ENCODE assay signal across 8 cellular contexts in genomic region chr9:33817327-33818166, GRCh38. TPM values are rescaled to one million over a fixed set of nuclear protein-coding genes. Genes with fewer than 3 reads are reported as not detected.
DNase-seq lines count a peak whose midpoint lies in the region; ATAC-seq and TF ChIP-seq lines count a peak whose summit lies in the region.

No MANE protein-coding gene starts in this region.

- H3K4me3 Mint-ChIP-seq in Calu3 (ENCODE audit: low read depth, unreplicated experiment): peak overlapping the region; percentile 93

- H3K4me1 Mint-ChIP-seq in Calu3 (ENCODE audit: low read depth, unreplicated experiment): peaks cover 39% of the 10 kb centered on the region

- H3K27me3 ChIP-seq in left ventricle myocardium inferior (ENCODE audit: low read depth) (no peaks in the 10 kb centered on the region), psoas muscle (ENCODE audit: insufficient read depth in 3 of 3, low read length in 2 of 3) (no peaks in the 10 kb centered on the region)

- H3K9me3 Mint-ChIP-seq in Calu3 (ENCODE audit: low read depth, unreplicated experiment): no peaks in the 10 kb centered on the region

- DNase-seq in Calu3 (peak; percentile 60), HT1080 (ENCODE audit: low read depth) (peak; percentile 79), SW 1271 (lab: John Stamatoyannopoulos, UW) (peak; percentile 21 to 43), amniotic epithelial cell (ENCODE audit: low read depth) (peak; percentile 74), left ventricle myocardium inferior (peak; percentile 60), psoas muscle (peak; percentile 59 to 83)

- BruUV-seq in Calu3 (replicated peaks; lab: Mats Ljungman, UMichigan): no TSS peak

- intact Hi-C loops in Calu3 (cut with micrococcal nuclease; ENCODE audit: unreplicated experiment) (loop anchor here (2.0 kb wide), 1 partner anchor 33 kb away; no protein-coding TSS in a partner anchor), left ventricle myocardium inferior (cut with micrococcal nuclease) (no loop called here), psoas muscle (cut with DNase I) (loop anchor here in 1 of 2 donors (10.0 kb wide), 1 partner anchor 257 kb away; no protein-coding TSS in a partner anchor)

- ATAC-seq in GM19452 (IDR thresholded peaks at IDR 0.05; ENCODE audit: unreplicated experiment) (peak; percentile 26), psoas muscle (peak; percentile 32 to 46 (median 37)), GM18519 (IDR thresholded peaks at IDR 0.05; ENCODE audit: low FRiP score, unreplicated experiment) (no peak)

- CTCF ChIA-PET in Calu3 (lab: Charles Lee): interaction anchor here (0.6 to 1.0 kb wide), 2 partner anchors 66 to 195 kb away, joined by 3 to 7 read pairs; no protein-coding TSS in a partner anchor

- H3K27ac Mint-ChIP-seq in Calu3 (ENCODE audit: unreplicated experiment): no peak overlapping the region

- H3K36me3 ChIP-seq in left ventricle myocardium inferior: no peaks in the 10 kb centered on the region
- no peaks in the 10 kb centered on the region for H3K36me3 ChIP-seq in psoas muscle (ENCODE audit: insufficient read depth in 1 of 2, low read depth in 1 of 2)

- TF ChIP-seq CTCF in Calu3 (IDR thresholded peaks at IDR 0.05; ENCODE audit: unreplicated experiment) (no peak), left ventricle myocardium inferior (IDR thresholded peaks at IDR 0.05; ENCODE audit: borderline replicate concordance) (peak; percentile 45), psoas muscle (IDR thresholded peaks at IDR 0.05) (peak; percentile 8)

- H3K4me3 ChIP-seq in left ventricle myocardium inferior (peak overlapping the region; percentile 92), psoas muscle (peak overlapping the region; percentile 93)

- no peaks in the 10 kb centered on the region for H3K27me3 Mint-ChIP-seq in Calu3 (ENCODE audit: unreplicated experiment)

- H3K9me3 ChIP-seq in left ventricle myocardium inferior (replicated peaks): no peaks in the 10 kb centered on the region
- H3K9me3 ChIP-seq in psoas muscle: no peaks in the 10 kb centered on the region

- peaks cover 33% of the 10 kb centered on the region for H3K36me3 Mint-ChIP-seq in Calu3 (ENCODE audit: insufficient read depth, unreplicated experiment)

- H3K4me1 ChIP-seq in left ventricle myocardium inferior (peaks cover 86% of the 10 kb centered on the region), psoas muscle (peaks cover 49% of the 10 kb centered on the region)

- WGBS in psoas muscle, 3 donors: 0 to 2% (median 0%) methylated on average over 23 to 80 of the region's 81 CpGs

- H3K27ac ChIP-seq in left ventricle myocardium inferior (replicated peaks) (peak overlapping the region; percentile 99), psoas muscle (peak overlapping the region; percentile 98)

RNA-seq across cellular contexts. Expression of gene UBE2R2, which starts 0.6 kb away (rescaled TPM):
- total RNA-seq in Calu3 (2022): 24.5 and 26.2 TPM in 2 replicates
- 15.9 and 25.7 TPM in 2 replicates for total RNA-seq in HT1080 (2014; rRNA removed; shearing (Covaris generic))
- polyA plus RNA-seq in HT1080 (2015; cell fraction: cytosol; rRNA removed): 45.2 and 53.2 TPM in 2 replicates
- 28.4 and 29.9 TPM in 2 replicates for polyA plus RNA-seq in HT1080 (2015; cell fraction: nucleus; rRNA removed)
- 40.6 TPM for total RNA-seq in left ventricle myocardium inferior
- total RNA-seq in psoas muscle: 10 to 100 TPM; 48.0 to 62.9 (median 52.2) TPM
- 10 to 100 TPM; 20.3 to 52.3 (median 37.5) TPM for polyA plus RNA-seq in psoas muscle

RNA-seq across cellular contexts. Expression of gene PRSS3, which starts 22.2 kb away (rescaled TPM):
- total RNA-seq in Calu3 (2022) (19.0 and 29.5 TPM in 2 replicates), left ventricle myocardium inferior (not detected), psoas muscle (under 1 TPM in 1 of 4 donors, not detected in 3; 0.30 TPM)
- total RNA-seq in HT1080 (2014; rRNA removed; shearing (Covaris generic)): 6.8 and 7.3 TPM in 2 replicates
- 2.3 and 3.7 TPM in 2 replicates for polyA plus RNA-seq in HT1080 (2015; cell fraction: cytosol; rRNA removed)
- 0.45 and 1.1 TPM in 2 replicates for polyA plus RNA-seq in HT1080 (2015; cell fraction: nucleus; rRNA removed)
- under 1 TPM in 1 of 3 donors, not detected in 2; 0.05 TPM for polyA plus RNA-seq in psoas muscle
